In the genomic region with DNA sequence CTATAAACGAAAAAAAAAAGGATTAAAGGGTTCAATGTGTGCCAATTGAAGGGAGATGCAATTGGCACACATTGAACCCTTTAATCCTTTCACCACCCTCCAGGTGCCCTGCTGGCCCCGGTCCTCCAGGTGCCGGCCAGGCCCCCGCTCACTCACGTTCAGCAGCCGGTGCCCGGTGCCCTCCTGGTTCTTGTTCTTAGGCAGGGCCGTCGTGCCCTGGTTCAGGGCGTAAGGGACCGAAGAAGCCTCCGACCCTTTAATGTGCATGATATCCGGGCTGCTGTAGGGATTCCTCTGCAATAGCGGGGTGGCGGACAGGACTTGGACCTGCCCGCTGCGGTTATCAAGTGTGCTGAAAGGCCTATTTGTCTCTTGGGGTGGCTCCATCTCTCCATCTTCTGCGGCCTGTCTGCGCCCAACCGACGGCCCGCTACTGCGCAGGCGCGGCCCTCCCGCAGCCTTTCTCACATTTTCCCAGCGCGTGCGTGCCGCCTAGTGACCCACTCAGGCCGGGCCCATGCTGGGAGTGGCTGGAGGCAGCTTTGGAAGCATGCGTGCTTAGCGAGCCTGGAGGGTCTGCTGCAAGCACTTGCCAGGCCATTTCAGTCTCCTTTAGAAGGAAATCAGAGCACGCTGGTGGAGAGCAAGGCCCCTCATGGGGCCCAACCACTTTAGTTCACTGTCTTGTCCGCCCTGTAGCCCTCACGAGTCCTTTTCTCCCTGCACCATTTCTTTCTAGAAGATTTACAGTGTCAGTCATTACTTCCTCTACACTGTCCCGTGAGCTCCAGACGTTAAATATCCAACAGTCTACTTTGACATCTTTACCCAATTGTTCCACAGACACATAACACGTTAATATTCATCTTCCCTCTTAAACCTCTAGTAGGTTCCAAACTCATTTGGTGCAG, we compare ENCODE assay signal across 1 cellular context.
TF ChIP-seq lines count a peak whose summit lies in the region.

No MANE protein-coding gene starts in this region.

TF ChIP-seq in K562, 482 proteins besides CTCF, POLR2A, EP300 and RAD21:
- TF ChIP-seq SMARCA5 (IDR thresholded peaks at IDR 0.05) = no peak
- no peak for TF ChIP-seq MYC (IDR thresholded peaks at IDR 0.05; ENCODE audit: low read depth, low read length)
- no peak for TF ChIP-seq MYC (CRISPR knock-in tag; IDR thresholded peaks at IDR 0.05; ENCODE audit: borderline replicate concordance, low read depth)
- no peak for TF ChIP-seq TARDBP (IDR thresholded peaks at IDR 0.05)
- TF ChIP-seq, protein P1, sequence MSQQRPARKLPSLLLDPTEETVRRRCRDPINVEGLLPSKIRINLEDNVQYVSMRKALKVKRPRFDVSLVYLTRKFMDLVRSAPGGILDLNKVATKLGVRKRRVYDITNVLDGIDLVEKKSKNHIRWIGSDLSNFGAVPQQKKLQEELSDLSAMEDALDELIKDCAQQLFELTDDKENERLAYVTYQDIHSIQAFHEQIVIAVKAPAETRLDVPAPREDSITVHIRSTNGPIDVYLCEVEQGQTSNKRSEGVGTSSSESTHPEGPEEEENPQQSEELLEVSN (IDR thresholded peaks at IDR 0.05; ENCODE audit: borderline replicate concordance in 1 of 2, extremely low read depth in 1 of 2, insufficient read depth in 1 of 2, insufficient read length in 1 of 2, low read depth in 1 of 2, low read length in 1 of 2, poor library complexity in 1 of 2, severe bottlenecking in 1 of 2) = peak in 1 of 2 experiments; percentile 14
- TF ChIP-seq CHCHD3 (CRISPR knock-in tag; IDR thresholded peaks at IDR 0.05) = no peak
- no peak for TF ChIP-seq GTF2E2 (tag; IDR thresholded peaks at IDR 0.05)
- no peak for TF ChIP-seq ATF1 (CRISPR knock-in tag; IDR thresholded peaks at IDR 0.05)
- no peak for TF ChIP-seq ATF1 (tag; IDR thresholded peaks at IDR 0.05)
- TF ChIP-seq, protein P2, sequence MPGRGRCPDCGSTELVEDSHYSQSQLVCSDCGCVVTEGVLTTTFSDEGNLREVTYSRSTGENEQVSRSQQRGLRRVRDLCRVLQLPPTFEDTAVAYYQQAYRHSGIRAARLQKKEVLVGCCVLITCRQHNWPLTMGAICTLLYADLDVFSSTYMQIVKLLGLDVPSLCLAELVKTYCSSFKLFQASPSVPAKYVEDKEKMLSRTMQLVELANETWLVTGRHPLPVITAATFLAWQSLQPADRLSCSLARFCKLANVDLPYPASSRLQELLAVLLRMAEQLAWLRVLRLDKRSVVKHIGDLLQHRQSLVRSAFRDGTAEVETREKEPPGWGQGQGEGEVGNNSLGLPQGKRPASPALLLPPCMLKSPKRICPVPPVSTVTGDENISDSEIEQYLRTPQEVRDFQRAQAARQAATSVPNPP (IDR thresholded peaks at IDR 0.05; ENCODE audit: borderline replicate concordance, insufficient read depth, insufficient read length) = no peak
- peak; percentile 80 to 83 for TF ChIP-seq NRF1 (conservative IDR thresholded peaks at IDR 0.05 in 1 of 2, IDR thresholded peaks at IDR 0.05 in 1 of 2)
- TF ChIP-seq, protein P3, sequence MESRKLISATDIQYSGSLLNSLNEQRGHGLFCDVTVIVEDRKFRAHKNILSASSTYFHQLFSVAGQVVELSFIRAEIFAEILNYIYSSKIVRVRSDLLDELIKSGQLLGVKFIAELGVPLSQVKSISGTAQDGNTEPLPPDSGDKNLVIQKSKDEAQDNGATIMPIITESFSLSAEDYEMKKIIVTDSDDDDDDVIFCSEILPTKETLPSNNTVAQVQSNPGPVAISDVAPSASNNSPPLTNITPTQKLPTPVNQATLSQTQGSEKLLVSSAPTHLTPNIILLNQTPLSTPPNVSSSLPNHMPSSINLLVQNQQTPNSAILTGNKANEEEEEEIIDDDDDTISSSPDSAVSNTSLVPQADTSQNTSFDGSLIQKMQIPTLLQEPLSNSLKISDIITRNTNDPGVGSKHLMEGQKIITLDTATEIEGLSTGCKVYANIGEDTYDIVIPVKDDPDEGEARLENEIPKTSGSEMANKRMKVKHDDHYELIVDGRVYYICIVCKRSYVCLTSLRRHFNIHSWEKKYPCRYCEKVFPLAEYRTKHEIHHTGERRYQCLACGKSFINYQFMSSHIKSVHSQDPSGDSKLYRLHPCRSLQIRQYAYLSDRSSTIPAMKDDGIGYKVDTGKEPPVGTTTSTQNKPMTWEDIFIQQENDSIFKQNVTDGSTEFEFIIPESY (CRISPR knock-in tag; IDR thresholded peaks at IDR 0.05) = peak; percentile 63; the same call in 1 of the 2 replicates
